8 cellular contexts compared by ENCODE assay signal in the genomic region with DNA sequence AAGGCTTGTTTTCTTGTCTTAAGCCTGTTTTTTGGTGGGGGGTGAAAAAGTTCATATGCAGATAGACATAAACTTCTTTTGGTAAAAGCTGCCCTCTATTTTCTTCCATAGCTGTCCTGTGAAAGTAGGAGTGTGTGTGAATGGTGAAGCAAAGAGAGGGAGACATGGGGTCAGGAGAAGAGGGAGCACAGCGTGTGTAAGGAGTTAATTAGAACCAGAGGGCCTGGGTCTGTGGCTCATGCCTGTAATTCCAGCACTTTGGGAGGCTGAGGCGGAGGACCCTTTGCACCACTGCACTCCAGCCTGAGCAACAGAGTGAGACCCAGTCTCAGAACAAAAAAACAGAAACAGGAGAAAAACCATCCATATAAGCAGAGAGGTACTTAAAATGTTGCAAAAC. TPM values are rescaled to one million over a fixed set of nuclear protein-coding genes. Genes with fewer than 3 reads are reported as not detected.
DNase-seq lines count a peak whose midpoint lies in the region; ATAC-seq, FAIRE-seq and TF ChIP-seq lines count a peak whose summit lies in the region.

No MANE protein-coding gene starts in this region.

- H3K27ac Mint-ChIP-seq in CD14-positive monocyte (peak overlapping the region; percentile 96 to 99 (median 99)), neural crest cell (ENCODE audit: unreplicated experiment) (peak overlapping the region; percentile 99)

- H3K9me3 Mint-ChIP-seq in CD14-positive monocyte (peaks cover 3 to 21% (median 11%) of the 10 kb centered on the region in 7 donors), neural crest cell (peaks cover 4% of the 10 kb centered on the region)

- H3K27me3 Mint-ChIP-seq in CD14-positive monocyte (ENCODE audit: low read depth in 3 of 3) (no peaks in the 10 kb centered on the region), neural crest cell (ENCODE audit: low read depth) (peaks cover 4% of the 10 kb centered on the region)

- intact Hi-C loops in CD14-positive monocyte (cut with micrococcal nuclease), result no loop called here

- no peak for DNase-seq in CD14-positive monocyte (ENCODE audit: low spot score)
- DNase-seq in NCI-H69 (lab: John Stamatoyannopoulos, UW), result peak; percentile 8
- DNase-seq in neural crest cell (ENCODE audit: low read depth, low spot score), result no peak
- DNase-seq in activated CD4-positive, CD25-positive, alpha-beta regulatory T cell treated with anti-CD3 and anti-CD28 coated beads, Interleukin-2, amount 50 U/mL, for 72 hours, result no peak
- no peak for DNase-seq in stimulated activated naive CD4-positive, alpha-beta T cell treated with Interleukin-2 at 50 U/mL for 16 hours (lab: John Stamatoyannopoulos, UW)
- DNase-seq in HTR-8/SVneo (ENCODE audit: insufficient read length, low spot score), result no peak

- no peak for TF ChIP-seq CTCF in CD14-positive monocyte (IDR thresholded peaks at IDR 0.05)
- no peak for TF ChIP-seq CTCF in neural crest cell (conservative IDR thresholded peaks at IDR 0.05)

- peak overlapping the region; percentile 76 to 90 for H3K9ac ChIP-seq in duodenal mucosa (ENCODE audit: low read depth in 1 of 2, low read length in 2 of 2)

- peaks cover 28% of the 10 kb centered on the region for H3K4me1 Mint-ChIP-seq in CD14-positive monocyte
- H3K4me1 Mint-ChIP-seq in neural crest cell, result peaks cover 24% of the 10 kb centered on the region

- H3K36me3 Mint-ChIP-seq in CD14-positive monocyte (peaks cover 9 to 18% of the 10 kb centered on the region in 2 donors), neural crest cell (ENCODE audit: low read depth) (peaks cover 22% of the 10 kb centered on the region)

- ATAC-seq in GM18858 (IDR thresholded peaks at IDR 0.05; ENCODE audit: unreplicated experiment), result no peak

- no peaks in the 10 kb centered on the region for H3K27me3 ChIP-seq in duodenal mucosa (ENCODE audit: control insufficient read depth in 1 of 2, insufficient read depth in 2 of 2, low read length in 2 of 2)

- H3K4me1 ChIP-seq in duodenal mucosa (ENCODE audit: control insufficient read depth in 1 of 2, insufficient read depth in 2 of 2, low read length in 2 of 2), result peaks cover 12 to 13% of the 10 kb centered on the region in 2 donors

- H3K4me3 Mint-ChIP-seq in CD14-positive monocyte (peak overlapping the region; percentile 91 to 99), neural crest cell (peak overlapping the region; percentile 95)

- no peak for FAIRE-seq in HTR-8/SVneo (lab: Jason Lieb, UNC)

- peak overlapping the region; percentile 78 for H3K27ac ChIP-seq in duodenal mucosa (ENCODE audit: low read depth, low read length)

- H3K4me3 ChIP-seq in duodenal mucosa (ENCODE audit: low read depth in 1 of 2, low read length in 2 of 2), result peak overlapping the region; percentile 80 to 85

- no peaks in the 10 kb centered on the region for H3K9me3 ChIP-seq in duodenal mucosa (ENCODE audit: control insufficient read depth in 1 of 2, low read length in 2 of 2)

- H3K36me3 ChIP-seq in duodenal mucosa (ENCODE audit: control insufficient read depth in 1 of 2, insufficient read depth in 2 of 2, low read length in 2 of 2), result peaks cover 0 to 3% of the 10 kb centered on the region in 2 donors

RNA-seq across cellular contexts. Expression of a gene that starts 16.2 kb away (rescaled TPM):
- polyA plus RNA-seq in CD14-positive monocyte, result 10 to 100 TPM; 32.0 to 42.3 TPM
- 127 and 136 TPM in 2 replicates for total RNA-seq in neural crest cell
